Comparison of ENCODE assay signal across 29 cellular contexts in the genomic region with DNA sequence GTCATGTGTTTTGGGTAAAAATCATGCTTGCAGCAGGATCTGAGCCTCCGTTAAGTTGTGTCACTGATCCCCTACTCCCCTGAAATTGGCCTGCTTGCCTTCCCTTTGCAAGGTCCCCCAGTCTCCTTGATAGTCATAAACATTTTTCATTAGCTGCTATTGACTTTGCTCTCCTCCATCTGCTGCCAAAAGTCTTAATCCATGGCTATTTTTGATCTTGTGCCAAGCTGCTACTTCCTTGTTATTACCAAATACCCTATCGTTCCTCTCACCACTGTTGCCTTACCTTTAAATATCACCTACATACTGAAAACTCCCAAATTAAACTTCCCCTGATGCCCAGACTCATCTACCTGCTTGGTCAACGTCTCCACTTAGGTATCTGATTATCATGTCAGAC.
A peak's percentile ranks its signal among the peaks of the same experiment; 100 is the strongest.
DNase-seq lines count a peak whose midpoint lies in the region; ATAC-seq, FAIRE-seq and TF ChIP-seq lines count a peak whose summit lies in the region.
"Had no signal": no experiment of that assay in that cellular context is flagged by ENCODE, and none has a peak within 500 bp of the region (broad histone marks: within the 10 kb centered on the region; RNA-seq: fewer than 3 reads in every experiment).

No MANE protein-coding gene starts in this region.

- no peak overlapping the region for H3K27ac ChIP-seq in PC-3 (ENCODE audit: low read length)
- no peak overlapping the region for H3K27ac ChIP-seq in mesendoderm (ENCODE audit: low read depth, low read length)
- no peak overlapping the region for H3K27ac ChIP-seq in heart right ventricle
- H3K27ac ChIP-seq: BLaER1, breast epithelium, dorsolateral prefrontal cortex, lower lobe of right lung, SJSA1 had no signal

- no peak for TF ChIP-seq POLR2A in H54 (IDR thresholded peaks at IDR 0.05; ENCODE audit: low read depth, low read length)

- H3K79me2 ChIP-seq in PC-3 (ENCODE audit: low read length) (no peaks in the 10 kb centered on the region), mesendoderm (ENCODE audit: control insufficient read depth, insufficient read depth, low read length) (no peaks in the 10 kb centered on the region)

- TF ChIP-seq CTCF in PC-3 (conservative IDR thresholded peaks at IDR 0.05; ENCODE audit: low read depth, low read length) (no peak), heart right ventricle (IDR thresholded peaks at IDR 0.05) (no peak)

- DNase-seq in H54 (ENCODE audit: insufficient read length, low spot score) (no peak), LoVo (ENCODE audit: low spot score) (peak; percentile 72), PC-3 (no peak), mesendoderm (no peak), heart right ventricle (no peak), HCEC 1CT (no peak)
- DNase-seq in activated CD4-positive, alpha-beta T cell treated with anti-CD3 and anti-CD28 coated beads, Interleukin-2, amount 10 ng/mL, durations not matched to agents 7 days and 5 days, result no peak
- DNase-seq: activated CD4-positive, alpha-beta T cell treated with anti-CD3 and anti-CD28 coated beads, Interleukin-2, amount 10 ng/mL, durations not matched to agents 24 days and 14 days; amniotic stem cell; DND-41; dorsolateral prefrontal cortex; GOT3; Kasumi-1; lower lobe of right lung; NCI-H146; NCI-H526 treated with DMSO at 0.1 percent for 48 hours; nephron progenitor cell; RPMI8226; T-helper 9 cell; trophoblast cell had no signal

- H3K36me3 ChIP-seq in PC-3 (ENCODE audit: low read depth, low read length), result no peaks in the 10 kb centered on the region
- H3K36me3 ChIP-seq in mesendoderm (ENCODE audit: control insufficient read depth, insufficient read depth, low read length), result no peaks in the 10 kb centered on the region
- no peaks in the 10 kb centered on the region for H3K36me3 ChIP-seq in heart right ventricle
- H3K36me3 ChIP-seq: BLaER1, breast epithelium, lower lobe of right lung, SJSA1 had no signal

- H4K8ac ChIP-seq in mesendoderm (ENCODE audit: low read depth, low read length), result no peak overlapping the region

- no peak overlapping the region for H3K4me2 ChIP-seq in PC-3 (ENCODE audit: low read length)
- no peak overlapping the region for H3K4me2 ChIP-seq in mesendoderm (ENCODE audit: low read length)
- H3K4me2 ChIP-seq: BLaER1 had no signal

- peak; percentile 11 for FAIRE-seq in H54 (lab: Jason Lieb, UNC)
- FAIRE-seq: endometrium, frontal cortex, GM19239 had no signal

- no peaks in the 10 kb centered on the region for H3K9me3 ChIP-seq in PC-3 (ENCODE audit: low read length)
- no peaks in the 10 kb centered on the region for H3K9me3 ChIP-seq in heart right ventricle
- H3K9me3 ChIP-seq: BLaER1, breast epithelium, lower lobe of right lung, SJSA1 had no signal

- no peaks in the 10 kb centered on the region for H3K27me3 ChIP-seq in PC-3 (ENCODE audit: low read length)
- H3K27me3 ChIP-seq in mesendoderm (ENCODE audit: insufficient read depth, low read length, poor library complexity), result no peaks in the 10 kb centered on the region
- H3K27me3 ChIP-seq in heart right ventricle, result no peaks in the 10 kb centered on the region
- H3K27me3 ChIP-seq: BLaER1, breast epithelium, dorsolateral prefrontal cortex, SJSA1 had no signal

- peak overlapping the region; percentile 39 for H3K56ac ChIP-seq in mesendoderm (ENCODE audit: low read length)

- H2AK5ac ChIP-seq in mesendoderm (ENCODE audit: low read length), result peak overlapping the region; percentile 52

- H4K20me1 ChIP-seq in PC-3 (ENCODE audit: low read length), result no peaks in the 10 kb centered on the region
- H4K20me1 ChIP-seq: BLaER1 had no signal

- H3K36me3 Mint-ChIP-seq in activated CD4-positive, alpha-beta T cell treated with anti-CD3 and anti-CD28 coated beads, Interleukin-2, amount 10 ng/mL, durations not matched to agents 7 days and 5 days (ENCODE audit: low read depth), result no peaks in the 10 kb centered on the region
- H3K36me3 Mint-ChIP-seq: activated naive CD4-positive, alpha-beta T cell treated with anti-CD3 and anti-CD28 coated beads, Interleukin-2, amount 50 U/mL, for 24 hours; stimulated activated memory B cell treated with anti-CD40 and anti-IgM and Interleukin-4, amounts not matched to agents 10 μg/mL and 1 μg/mL and 100 μg/mL, for 72 hours; WTC11 had no signal

- H3K18ac ChIP-seq in mesendoderm (ENCODE audit: low read length), result peak overlapping the region; percentile 11

- POLR2A ChIA-PET in PC-3 (lab: Charles Lee; ENCODE audit: unreplicated experiment), result no interaction called here
- POLR2A ChIA-PET in activated CD4-positive, alpha-beta T cell treated with anti-CD3 and anti-CD28 coated beads, Interleukin-2, amount 10 ng/mL, durations not matched to agents 7 days and 5 days (lab: Charles Lee), result no interaction called here

- no peaks in the 10 kb centered on the region for H3K4me1 Mint-ChIP-seq in activated CD4-positive, alpha-beta T cell treated with anti-CD3 and anti-CD28 coated beads, Interleukin-2, amount 10 ng/mL, durations not matched to agents 7 days and 5 days
- H3K4me1 Mint-ChIP-seq: stimulated activated memory B cell treated with anti-CD40 and anti-IgM and Interleukin-4, amounts not matched to agents 10 μg/mL and 1 μg/mL and 100 μg/mL, for 72 hours had no signal

- H3K23ac ChIP-seq in mesendoderm (ENCODE audit: low read length), result no peak overlapping the region

- CTCF ChIA-PET in PC-3 (lab: Charles Lee), result no interaction called here
- CTCF ChIA-PET in activated CD4-positive, alpha-beta T cell treated with anti-CD3 and anti-CD28 coated beads, Interleukin-2, amount 10 ng/mL, durations not matched to agents 7 days and 5 days (lab: Charles Lee), result interaction anchor here (1.3 kb wide), 1 partner anchor 99 kb away, joined by 5 read pairs; no protein-coding TSS in a partner anchor

- H3K9ac ChIP-seq in PC-3 (ENCODE audit: low read length) (no peak overlapping the region), mesendoderm (ENCODE audit: low read length) (no peak overlapping the region)
- H3K9ac ChIP-seq: BLaER1 had no signal

- H2BK5ac ChIP-seq in mesendoderm (ENCODE audit: low read length), result peak overlapping the region; percentile 15

- ATAC-seq in PC-3 (no peak), heart right ventricle (no peak)
- ATAC-seq: lower lobe of right lung; stimulated activated memory B cell treated with anti-CD40 and anti-IgM and Interleukin-4, amounts not matched to agents 10 μg/mL and 1 μg/mL and 100 μg/mL, for 72 hours; WTC11 had no signal

- no peak overlapping the region for H3K4ac ChIP-seq in mesendoderm (ENCODE audit: low read depth, low read length)

- no peak overlapping the region for H4K5ac ChIP-seq in mesendoderm (ENCODE audit: low read length)

- no peak overlapping the region for H2BK15ac ChIP-seq in mesendoderm (replicated peaks; ENCODE audit: low read depth)

- H3K4me1 ChIP-seq in PC-3 (ENCODE audit: insufficient read depth, low read length) (no peaks in the 10 kb centered on the region), mesendoderm (ENCODE audit: control insufficient read depth, low read depth, low read length) (peaks cover 6% of the 10 kb centered on the region), heart right ventricle (peaks cover 0 to 5% (median 0%) of the 10 kb centered on the region in 9 donors)
- H3K4me1 ChIP-seq: BLaER1, lower lobe of right lung had no signal

- no TSS peak for BruUV-seq in PC-3 (replicated peaks; lab: Mats Ljungman, UMichigan)

- peaks cover 42% of the 10 kb centered on the region for H3K27me3 Mint-ChIP-seq in activated CD4-positive, alpha-beta T cell treated with anti-CD3 and anti-CD28 coated beads, Interleukin-2, amount 10 ng/mL, durations not matched to agents 7 days and 5 days
- H3K27me3 Mint-ChIP-seq: activated naive CD4-positive, alpha-beta T cell treated with anti-CD3 and anti-CD28 coated beads, Interleukin-2, amount 50 U/mL, for 24 hours had no signal

- no peaks in the 10 kb centered on the region for H3K9me3 Mint-ChIP-seq in activated CD4-positive, alpha-beta T cell treated with anti-CD3 and anti-CD28 coated beads, Interleukin-2, amount 10 ng/mL, durations not matched to agents 7 days and 5 days
- H3K9me3 Mint-ChIP-seq: activated naive CD4-positive, alpha-beta T cell treated with anti-CD3 and anti-CD28 coated beads, Interleukin-2, amount 50 U/mL, for 24 hours; nephron progenitor cell; stimulated activated memory B cell treated with anti-CD40 and anti-IgM and Interleukin-4, amounts not matched to agents 10 μg/mL and 1 μg/mL and 100 μg/mL, for 72 hours; WTC11 had no signal

- no CpG with 5 or more reads among the region's 3 CpGs for WGBS in mesendoderm (ENCODE audit: extremely low coverage, insufficient coverage, low lambda C conversion rate)
- 78 to 89% methylated on average over 3 of the region's 3 CpGs for WGBS in heart right ventricle, 2 donors

- no peaks in the 10 kb centered on the region for H3F3A ChIP-seq in PC-3 (ENCODE audit: low read length, unreplicated experiment)

- no peaks in the 10 kb centered on the region for H3K79me1 ChIP-seq in mesendoderm (ENCODE audit: low read length)

- no peaks in the 10 kb centered on the region for H3K9me2 ChIP-seq in PC-3 (replicated peaks; ENCODE audit: low read length)

- intact Hi-C loops in PC-3 (cut with micrococcal nuclease), result no loop called here
- intact Hi-C loops in heart right ventricle (cut with DNase I), result no loop called here

- H2BK120ac ChIP-seq in mesendoderm (ENCODE audit: low read depth, low read length), result no peak overlapping the region

- peak overlapping the region; percentile 25; the same call in 1 of the 2 replicates for H2AFZ ChIP-seq in PC-3 (ENCODE audit: low read length)

- H3K27ac Mint-ChIP-seq in activated CD4-positive, alpha-beta T cell treated with anti-CD3 and anti-CD28 coated beads, Interleukin-2, amount 10 ng/mL, durations not matched to agents 7 days and 5 days, result no peak overlapping the region
- H3K27ac Mint-ChIP-seq: activated CD4-positive, alpha-beta T cell treated with anti-CD3 and anti-CD28 coated beads, Interleukin-2, amount 10 ng/mL, durations not matched to agents 24 days and 14 days; activated naive CD4-positive, alpha-beta T cell treated with anti-CD3 and anti-CD28 coated beads, Interleukin-2, amount 50 U/mL, for 24 hours; stimulated activated memory B cell treated with anti-CD40 and anti-IgM and Interleukin-4, amounts not matched to agents 10 μg/mL and 1 μg/mL and 100 μg/mL, for 72 hours; WTC11 had no signal

- H3K4me3 Mint-ChIP-seq in activated CD4-positive, alpha-beta T cell treated with anti-CD3 and anti-CD28 coated beads, Interleukin-2, amount 10 ng/mL, durations not matched to agents 7 days and 5 days, result no peak overlapping the region
- H3K4me3 Mint-ChIP-seq: activated CD4-positive, alpha-beta T cell treated with anti-CD3 and anti-CD28 coated beads, Interleukin-2, amount 10 ng/mL, durations not matched to agents 24 days and 14 days; activated naive CD4-positive, alpha-beta T cell treated with anti-CD3 and anti-CD28 coated beads, Interleukin-2, amount 50 U/mL, for 24 hours; nephron progenitor cell; stimulated activated memory B cell treated with anti-CD40 and anti-IgM and Interleukin-4, amounts not matched to agents 10 μg/mL and 1 μg/mL and 100 μg/mL, for 72 hours; WTC11 had no signal

- H3K4me3 ChIP-seq in PC-3 (ENCODE audit: low read length) (no peak overlapping the region), mesendoderm (ENCODE audit: low read length) (no peak overlapping the region), heart right ventricle (no peak overlapping the region)
- H3K4me3 ChIP-seq: BLaER1, breast epithelium, dorsolateral prefrontal cortex, lower lobe of right lung, SJSA1 had no signal
